In genomic region chr12:27383429-27384260, GRCh38 we compare ENCODE assay signal across 9 cellular contexts. TPM values are rescaled to one million over a fixed set of nuclear protein-coding genes. Genes with fewer than 3 reads are reported as not detected.
A peak's percentile ranks its signal among the peaks of the same experiment; 100 is the strongest.
DNase-seq lines count a peak whose midpoint lies in the region; ATAC-seq and TF ChIP-seq lines count a peak whose summit lies in the region.
"Had no signal": no experiment of that assay in that cellular context is flagged by ENCODE, and none has a peak within 500 bp of the region (broad histone marks: within the 10 kb centered on the region; RNA-seq: fewer than 3 reads in every experiment).

No MANE protein-coding gene starts in this region.

- H3K36me3 ChIP-seq in naive thymus-derived CD4-positive, alpha-beta T cell (ENCODE audit: control insufficient read depth in 2 of 3, insufficient read depth in 3 of 3, low read length in 3 of 3), result no peaks in the 10 kb centered on the region
- H3K36me3 ChIP-seq: BLaER1 treated with 17β-estradiol and CSF1 and Interleukin-3, amounts not matched to agents 10 nM and 100 nM had no signal

- H3K27me3 ChIP-seq in HL-60 (ENCODE audit: insufficient read depth, poor library complexity, severe bottlenecking), result no peaks in the 10 kb centered on the region
- H3K27me3 ChIP-seq in naive thymus-derived CD4-positive, alpha-beta T cell (ENCODE audit: control insufficient read depth in 2 of 2, insufficient read depth in 2 of 2, low read length in 2 of 2), result no peaks in the 10 kb centered on the region
- H3K27me3 ChIP-seq: BLaER1 treated with 17β-estradiol and CSF1 and Interleukin-3, amounts not matched to agents 10 nM and 100 nM had no signal

- H3K27ac ChIP-seq in HL-60 (replicated peaks), result no peak overlapping the region
- H3K27ac ChIP-seq in naive thymus-derived CD4-positive, alpha-beta T cell (ENCODE audit: low read depth, low read length), result no peak overlapping the region
- H3K27ac ChIP-seq: BLaER1 treated with 17β-estradiol and CSF1 and Interleukin-3, amounts not matched to agents 10 nM and 100 nM had no signal

- no peaks in the 10 kb centered on the region for H3K9me3 Mint-ChIP-seq in naive thymus-derived CD4-positive, alpha-beta T cell

- H3K27me3 Mint-ChIP-seq in naive thymus-derived CD4-positive, alpha-beta T cell, result peaks cover 0 to 4% (median 0%) of the 10 kb centered on the region in 5 donors

- intact Hi-C loops in naive thymus-derived CD4-positive, alpha-beta T cell (cut with micrococcal nuclease), result loop anchor here in 1 of 2 donors (1.0 to 5.0 kb wide), 4 partner anchors 51 to 366 kb away; partner anchors contain the start of gene BMAL2

- no peaks in the 10 kb centered on the region for H3K4me1 ChIP-seq in naive thymus-derived CD4-positive, alpha-beta T cell (ENCODE audit: control insufficient read depth in 2 of 2, insufficient read depth in 2 of 2, low read length in 2 of 2)

- ATAC-seq in naive thymus-derived CD4-positive, alpha-beta T cell, result peak; percentile 78

- peaks cover 0 to 9% (median 0%) of the 10 kb centered on the region in 5 donors for H3K36me3 Mint-ChIP-seq in naive thymus-derived CD4-positive, alpha-beta T cell

- no peaks in the 10 kb centered on the region for H3K9me3 ChIP-seq in naive thymus-derived CD4-positive, alpha-beta T cell (ENCODE audit: control insufficient read depth in 2 of 3, low read length in 3 of 3)
- H3K9me3 ChIP-seq: BLaER1 treated with 17β-estradiol and CSF1 and Interleukin-3, amounts not matched to agents 10 nM and 100 nM had no signal

- CTCF ChIA-PET in naive thymus-derived CD4-positive, alpha-beta T cell (lab: Charles Lee), result interaction anchor here (1.5 kb wide), 1 partner anchor 13 kb away, joined by 4 read pairs; no protein-coding TSS in a partner anchor

- POLR2A ChIA-PET in naive thymus-derived CD4-positive, alpha-beta T cell (lab: Charles Lee), result no interaction called here

- no peak overlapping the region for H3K27ac Mint-ChIP-seq in naive thymus-derived CD4-positive, alpha-beta T cell

- H3K4me3 ChIP-seq in HL-60 (replicated peaks; ENCODE audit: insufficient read depth, low read length), result no peak overlapping the region
- no peak overlapping the region for H3K4me3 ChIP-seq in epithelial cell of esophagus (ENCODE audit: low read length)
- H3K4me3 ChIP-seq in naive thymus-derived CD4-positive, alpha-beta T cell (ENCODE audit: low read length), result no peak overlapping the region
- H3K4me3 ChIP-seq: BLaER1 treated with 17β-estradiol and CSF1 and Interleukin-3, amounts not matched to agents 10 nM and 100 nM had no signal

- no peak overlapping the region for H3K4me3 Mint-ChIP-seq in naive thymus-derived CD4-positive, alpha-beta T cell

- DNase-seq in NCI-H1417 (lab: John Stamatoyannopoulos, UW) (peak; percentile 53 to 84 (median 62)), NCI-H1417 treated with DMSO at 0.1 percent for 48 hours (lab: John Stamatoyannopoulos, UW) (no peak), HL-60 (ENCODE audit: low read depth in 1 of 2, low spot score in 1 of 2) (peak; percentile 33 to 70), NOMO-1 (lab: John Stamatoyannopoulos, UW; ENCODE audit: unreplicated experiment in 2 of 2) (peak; percentile 28 to 29), epithelial cell of esophagus (ENCODE audit: low read depth) (peak; percentile 95)
- peak; percentile 18 to 39 for DNase-seq in activated CD8-positive, alpha-beta memory T cell treated with anti-CD3 and anti-CD28 coated beads for 4 hours (ENCODE audit: low read depth in 2 of 2)
- DNase-seq in naive thymus-derived CD4-positive, alpha-beta T cell, result peak; percentile 8 to 70 (median 31)
- peak; percentile 20 to 36 for DNase-seq in stimulated activated CD8-positive, alpha-beta memory T cell treated with anti-CD3 and anti-CD28 coated beads, Interleukin-7, amount 100 ng/mL, for 4 hours (ENCODE audit: low read depth in 2 of 2)

- peaks cover 0 to 3% (median 0%) of the 10 kb centered on the region in 7 donors for H3K4me1 Mint-ChIP-seq in naive thymus-derived CD4-positive, alpha-beta T cell

- TF ChIP-seq CTCF in HL-60 (IDR thresholded peaks at IDR 0.05; ENCODE audit: insufficient read depth, low read length) (peak; percentile 92), epithelial cell of esophagus (IDR thresholded peaks at IDR 0.05; ENCODE audit: insufficient read depth, low read depth, low read length, missing control alignments) (peak; percentile 99)

RNA-seq across cellular contexts. Expression of gene BMAL2, which starts 51.0 kb away (rescaled TPM):
- 10 to 100 TPM in 1 of 5 experiments, under 1 TPM in 3, not detected in 1; 0.19 to 37.7 (median 0.41) TPM for total RNA-seq in naive thymus-derived CD4-positive, alpha-beta T cell
- polyA plus RNA-seq in naive thymus-derived CD4-positive, alpha-beta T cell, result not detected
